ENCODE assay signal across 15 cellular contexts in the genomic region with DNA sequence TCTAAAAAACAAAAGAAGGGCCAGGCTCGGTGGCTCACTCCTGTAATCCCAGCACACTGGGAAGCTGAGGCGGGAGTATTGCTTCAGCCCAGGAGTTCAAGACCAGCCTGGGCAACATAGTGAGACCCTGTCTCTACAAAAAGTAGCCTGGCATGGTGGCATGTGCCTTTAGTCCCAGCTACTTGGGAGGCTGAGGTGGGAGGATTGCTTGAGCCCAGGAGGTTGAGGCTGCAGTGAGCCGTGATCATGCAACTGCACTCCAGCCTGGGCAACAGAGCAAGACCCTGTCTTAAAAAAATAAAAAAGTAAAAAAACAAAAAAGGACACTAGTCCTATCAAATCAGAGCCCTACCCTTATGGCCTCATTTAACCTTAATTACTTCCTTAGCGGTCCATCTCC. TPM values are rescaled to one million over a fixed set of nuclear protein-coding genes. Genes with fewer than 3 reads are reported as not detected.
"Had no signal": no experiment of that assay in that cellular context is flagged by ENCODE, and none has a peak within 500 bp of the region (broad histone marks: within the 10 kb centered on the region; RNA-seq: fewer than 3 reads in every experiment).

No MANE protein-coding gene starts in this region.

RNA-seq across cellular contexts. Expression of a gene that starts 11.7 kb away (rescaled TPM):
- total RNA-seq: activated B cell treated with CpG ODN at 0.5 μM for 24 hours; activated CD4-positive, alpha-beta memory T cell treated with anti-CD3 and anti-CD28 coated beads for 36 hours; activated CD4-positive, alpha-beta T cell treated with anti-CD3 and anti-CD28 coated beads, Interleukin-2, amount 10 ng/mL, durations not matched to agents 24 days and 14 days; activated CD8-positive, alpha-beta memory T cell treated with anti-CD3 and anti-CD28 coated beads for 36 hours; activated CD8-positive, alpha-beta T cell treated with anti-CD3 and anti-CD28 coated beads for 36 hours; activated naive CD8-positive, alpha-beta T cell treated with anti-CD3 and anti-CD28 coated beads, Interleukin-2, amount 10 ng/mL, durations not matched to agents 7 days and 5 days; activated T-helper 2 cell treated with anti-CD3 and anti-CD28 coated beads, Interferon-gamma antibody, Interleukin-2, Interleukin-4, amounts not matched to agents 10 μg/mL and 5 μg/mL and 100 μg/mL, durations not matched to agents 14 hours and 24 hours and 36 hours; ascending aorta; bronchial epithelial cell; cardiac muscle cell; T-cell; T-helper 1 cell treated with Interleukin-12 subunit alpha and Interleukin-12 subunit beta and Interleukin-4 antibody, amounts not matched to agents 30 ng/mL and 1 ng/mL, for 36 hours; T-helper 17 cell; T-helper 2 cell treated with Interferon-gamma antibody and Interleukin-4, amounts not matched to agents 100 ng/mL and 5 ng/mL, for 36 hours had no signal
- polyA plus RNA-seq: adipose tissue, cardiac muscle cell had no signal
